26 cellular contexts compared by ENCODE assay signal in the genomic region with DNA sequence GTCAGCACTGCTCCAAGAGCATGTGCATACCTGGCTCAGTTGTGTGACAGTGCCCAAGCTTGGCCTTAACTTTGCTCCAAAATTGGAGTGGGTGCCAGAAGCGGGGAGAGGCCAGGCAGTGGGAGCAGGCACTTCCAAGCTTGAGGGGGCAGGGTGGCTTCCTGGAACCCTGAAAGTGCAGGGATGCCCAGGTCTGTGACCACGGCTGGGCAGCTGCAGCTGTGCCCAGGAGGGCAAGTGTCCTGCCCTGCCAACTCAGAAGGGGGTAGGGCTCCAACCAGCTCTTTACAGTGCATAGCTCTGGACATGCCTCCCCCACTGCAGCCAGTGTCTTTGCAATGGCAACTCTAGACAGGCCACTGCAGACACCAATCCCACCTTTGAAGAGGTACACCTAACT.
"Had no signal": no experiment of that assay in that cellular context is flagged by ENCODE, and none has a peak within 500 bp of the region (broad histone marks: within the 10 kb centered on the region; RNA-seq: fewer than 3 reads in every experiment).

No MANE protein-coding gene starts in this region.

- H3K4me3 Mint-ChIP-seq: activated CD4-positive, alpha-beta memory T cell treated with anti-CD3 and anti-CD28 coated beads for 36 hours; activated CD4-positive, alpha-beta T cell treated with anti-CD3 and anti-CD28 coated beads for 36 hours; activated CD4-positive, alpha-beta T cell treated with anti-CD3 and anti-CD28 coated beads, Interleukin-2, amount 10 ng/mL, durations not matched to agents 24 days and 14 days; activated CD8-positive, alpha-beta T cell treated with anti-CD3 and anti-CD28 coated beads, Interleukin-2, amount 10 ng/mL, durations not matched to agents 7 days and 5 days; activated naive CD4-positive, alpha-beta T cell treated with anti-CD3 and anti-CD28 coated beads, Interleukin-2, amount 10 ng/mL, durations not matched to agents 7 days and 5 days; activated naive CD8-positive, alpha-beta T cell treated with anti-CD3 and anti-CD28 coated beads, Interleukin-2, amount 10 ng/mL, durations not matched to agents 7 days and 5 days; activated T-cell treated with anti-CD3 and anti-CD28 coated beads, Interleukin-2, amount 50 U/mL, for 24 hours; activated T-cell treated with anti-CD3 and anti-CD28 coated beads, Interleukin-2, amount 50 U/mL, for 72 hours; brain had no signal

- H3K27me3 Mint-ChIP-seq: activated CD4-positive, alpha-beta memory T cell treated with anti-CD3 and anti-CD28 coated beads for 36 hours; activated CD4-positive, alpha-beta T cell treated with anti-CD3 and anti-CD28 coated beads for 36 hours; activated CD4-positive, alpha-beta T cell treated with anti-CD3 and anti-CD28 coated beads, Interleukin-2, amount 10 ng/mL, durations not matched to agents 24 days and 14 days; activated naive CD4-positive, alpha-beta T cell treated with anti-CD3 and anti-CD28 coated beads, Interleukin-2, amount 10 ng/mL, durations not matched to agents 7 days and 5 days; activated naive CD8-positive, alpha-beta T cell treated with anti-CD3 and anti-CD28 coated beads, Interleukin-2, amount 10 ng/mL, durations not matched to agents 7 days and 5 days; activated T-cell treated with anti-CD3 and anti-CD28 coated beads, Interleukin-2, amount 50 U/mL, for 24 hours; brain had no signal

- H3K27ac Mint-ChIP-seq: activated CD4-positive, alpha-beta memory T cell treated with anti-CD3 and anti-CD28 coated beads for 36 hours; activated CD4-positive, alpha-beta T cell treated with anti-CD3 and anti-CD28 coated beads for 36 hours; activated CD4-positive, alpha-beta T cell treated with anti-CD3 and anti-CD28 coated beads, Interleukin-2, amount 10 ng/mL, durations not matched to agents 24 days and 14 days; activated CD8-positive, alpha-beta T cell treated with anti-CD3 and anti-CD28 coated beads, Interleukin-2, amount 10 ng/mL, durations not matched to agents 7 days and 5 days; activated naive CD4-positive, alpha-beta T cell treated with anti-CD3 and anti-CD28 coated beads, Interleukin-2, amount 10 ng/mL, durations not matched to agents 7 days and 5 days; activated naive CD4-positive, alpha-beta T cell treated with anti-CD3 and anti-CD28 coated beads, Interleukin-2, amount 50 U/mL, for 72 hours; activated naive CD8-positive, alpha-beta T cell treated with anti-CD3 and anti-CD28 coated beads, Interleukin-2, amount 10 ng/mL, durations not matched to agents 7 days and 5 days; activated T-cell treated with anti-CD3 and anti-CD28 coated beads, Interleukin-2, amount 50 U/mL, for 24 hours; activated T-cell treated with anti-CD3 and anti-CD28 coated beads, Interleukin-2, amount 50 U/mL, for 72 hours; brain had no signal

- H3K36me3 ChIP-seq: ascending aorta, breast epithelium, cardiac muscle cell, colonic mucosa had no signal

- H3K4me1 Mint-ChIP-seq: activated CD4-positive, alpha-beta T cell treated with anti-CD3 and anti-CD28 coated beads for 36 hours; activated CD4-positive, alpha-beta T cell treated with anti-CD3 and anti-CD28 coated beads, Interleukin-2, amount 10 ng/mL, durations not matched to agents 24 days and 14 days; activated naive CD4-positive, alpha-beta T cell treated with anti-CD3 and anti-CD28 coated beads, Interleukin-2, amount 10 ng/mL, durations not matched to agents 7 days and 5 days; activated naive CD8-positive, alpha-beta T cell treated with anti-CD3 and anti-CD28 coated beads, Interleukin-2, amount 10 ng/mL, durations not matched to agents 7 days and 5 days had no signal

- H3K27me3 ChIP-seq: ascending aorta, breast epithelium, cardiac muscle cell, colonic mucosa had no signal

- H3K9me3 Mint-ChIP-seq: activated CD4-positive, alpha-beta memory T cell treated with anti-CD3 and anti-CD28 coated beads for 36 hours; activated CD4-positive, alpha-beta T cell treated with anti-CD3 and anti-CD28 coated beads, Interleukin-2, amount 10 ng/mL, durations not matched to agents 24 days and 14 days; activated naive CD8-positive, alpha-beta T cell treated with anti-CD3 and anti-CD28 coated beads, Interleukin-2, amount 10 ng/mL, durations not matched to agents 7 days and 5 days; activated T-cell treated with anti-CD3 and anti-CD28 coated beads, Interleukin-2, amount 50 U/mL, for 24 hours had no signal

- H3K27ac ChIP-seq: ascending aorta, breast epithelium, cardiac muscle cell, colonic mucosa had no signal

- H3K36me3 Mint-ChIP-seq: activated CD4-positive, alpha-beta memory T cell treated with anti-CD3 and anti-CD28 coated beads for 36 hours; activated naive CD4-positive, alpha-beta T cell treated with anti-CD3 and anti-CD28 coated beads, Interleukin-2, amount 10 ng/mL, durations not matched to agents 7 days and 5 days; activated naive CD4-positive, alpha-beta T cell treated with anti-CD3 and anti-CD28 coated beads, Interleukin-2, amount 50 U/mL, for 72 hours; activated naive CD8-positive, alpha-beta T cell treated with anti-CD3 and anti-CD28 coated beads, Interleukin-2, amount 10 ng/mL, durations not matched to agents 7 days and 5 days; brain had no signal

- ATAC-seq: activated CD4-positive, alpha-beta T cell treated with anti-CD3 and anti-CD28 coated beads for 36 hours; activated CD8-positive, alpha-beta T cell treated with anti-CD3 and anti-CD28 coated beads, Interleukin-2, amount 10 ng/mL, durations not matched to agents 7 days and 5 days; activated naive CD4-positive, alpha-beta T cell treated with anti-CD3 and anti-CD28 coated beads, Interleukin-2, amount 50 U/mL, for 72 hours; activated T-cell treated with anti-CD3 and anti-CD28 coated beads, Interleukin-2, amount 50 U/mL, for 72 hours; esophagus mucosa had no signal

- H3K4me3 ChIP-seq: ascending aorta, breast epithelium, cardiac muscle cell, colonic mucosa had no signal

- H3K4me1 ChIP-seq: ascending aorta, breast epithelium, colonic mucosa had no signal

- DNase-seq: activated CD4-positive, alpha-beta memory T cell treated with anti-CD3 and anti-CD28 coated beads for 36 hours; activated CD4-positive, alpha-beta T cell treated with anti-CD3 and anti-CD28 coated beads for 36 hours; activated CD4-positive, alpha-beta T cell treated with anti-CD3 and anti-CD28 coated beads, Interleukin-2, amount 10 ng/mL, durations not matched to agents 24 days and 14 days; activated CD4-positive, CD25-positive, alpha-beta regulatory T cell; activated CD4-positive, CD25-positive, alpha-beta regulatory T cell treated with anti-CD3 and anti-CD28 coated beads, Interleukin-2, amount 50 U/mL, for 72 hours; activated CD8-positive, alpha-beta memory T cell treated with anti-CD3 and anti-CD28 coated beads, Interleukin-2, amount 50 U/mL, for 48 hours; activated CD8-positive, alpha-beta T cell treated with anti-CD3 and anti-CD28 coated beads, Interleukin-2, amount 10 ng/mL, durations not matched to agents 7 days and 5 days; activated gamma-delta T cell; activated naive CD4-positive, alpha-beta T cell; activated naive CD4-positive, alpha-beta T cell treated with anti-CD3 and anti-CD28 coated beads, Interleukin-2, amount 10 ng/mL, durations not matched to agents 7 days and 5 days; activated naive CD8-positive, alpha-beta T cell treated with anti-CD3 and anti-CD28 coated beads, Interleukin-2, amount 10 ng/mL, durations not matched to agents 7 days and 5 days; activated T-cell treated with anti-CD3 and anti-CD28 coated beads for 4 hours; activated T-cell treated with anti-CD3 and anti-CD28 coated beads, Interleukin-2, amount 50 U/mL, for 24 hours; activated T-cell treated with anti-CD3 and anti-CD28 coated beads, Interleukin-2, amount 50 U/mL, for 72 hours; central memory CD4-positive, alpha-beta T cell; cerebellar nuclear complex; colonic mucosa; effector CD8-positive, alpha-beta T cell; glutamatergic neuron; T-helper 2 cell had no signal

- H3K9me3 ChIP-seq: ascending aorta, breast epithelium, colonic mucosa had no signal
